1 cellular context compared by ENCODE assay signal in genomic region chr5:132436936-132437335, GRCh38.
TF ChIP-seq lines count a peak whose summit lies in the region.

No MANE protein-coding gene starts in this region.

TF ChIP-seq in GM12878, 131 proteins besides CTCF, POLR2A, EP300 and RAD21 (continued from another document):
- TF ChIP-seq SREBF1 (IDR thresholded peaks at IDR 0.05; ENCODE audit: low read length) = no peak
- TF ChIP-seq ZNF687 (IDR thresholded peaks at IDR 0.05) = no peak
- TF ChIP-seq EED (IDR thresholded peaks at IDR 0.05; ENCODE audit: low read depth) = no peak
- TF ChIP-seq ZNF384 (IDR thresholded peaks at IDR 0.05; ENCODE audit: borderline replicate concordance, low read depth, low read length) = no peak
- TF ChIP-seq ZNF274 (IDR thresholded peaks at IDR 0.05; ENCODE audit: insufficient read depth, insufficient read length) = no peak
- TF ChIP-seq JUND (IDR thresholded peaks at IDR 0.05; ENCODE audit: low read depth, low read length) = no peak
- TF ChIP-seq NFIC (IDR thresholded peaks at IDR 0.05; ENCODE audit: low read depth, low read length) = no peak
- no peak for TF ChIP-seq NKRF (conservative IDR thresholded peaks at IDR 0.05)
- no peak for TF ChIP-seq RELA (IDR thresholded peaks at IDR 0.05; ENCODE audit: borderline replicate concordance, partially characterized antibody)
- no peak for TF ChIP-seq SUZ12 (IDR thresholded peaks at IDR 0.05; ENCODE audit: unreplicated experiment)
- no peak for TF ChIP-seq RB1 (IDR thresholded peaks at IDR 0.05; ENCODE audit: borderline replicate concordance)
- TF ChIP-seq ZNF217 (IDR thresholded peaks at IDR 0.05) = no peak
